Comparison of ENCODE assay signal across 19 cellular contexts in genomic region chr3:102255736-102256135, GRCh38.
DNase-seq lines count a peak whose midpoint lies in the region; ATAC-seq, FAIRE-seq and TF ChIP-seq lines count a peak whose summit lies in the region.
"Had no signal": no experiment of that assay in that cellular context is flagged by ENCODE, and none has a peak within 500 bp of the region (broad histone marks: within the 10 kb centered on the region; RNA-seq: fewer than 3 reads in every experiment).

No MANE protein-coding gene starts in this region.

- H3K79me2 ChIP-seq in GM23248 (ENCODE audit: insufficient read depth) (no peaks in the 10 kb centered on the region), keratinocyte (ENCODE audit: control insufficient read depth, insufficient read depth, low read length) (no peaks in the 10 kb centered on the region)

- H4K20me1 ChIP-seq in GM23248 (ENCODE audit: insufficient read depth) (no peaks in the 10 kb centered on the region), keratinocyte (ENCODE audit: control insufficient read depth, extremely low read depth, insufficient read depth, low read length) (no peaks in the 10 kb centered on the region)

- WGBS in GM23248 (ENCODE audit: low coverage in 1 of 2, low lambda C conversion rate in 2 of 2, missing lambda C conversion rate in 2 of 2), 2 experiments: 71 to 76% methylated on average over 1 of the region's 1 CpG

- H3K27me3 ChIP-seq in GM23248 (replicated peaks; ENCODE audit: insufficient read depth): no peaks in the 10 kb centered on the region; the same call in 1 of the 2 replicates
- H3K27me3 ChIP-seq in bronchial epithelial cell (ENCODE audit: control insufficient read depth, insufficient read depth, low read length): no peaks in the 10 kb centered on the region
- H3K27me3 ChIP-seq in keratinocyte (ENCODE audit: control insufficient read depth, extremely low read depth, insufficient read depth, low read length): no peaks in the 10 kb centered on the region
- no peaks in the 10 kb centered on the region for H3K27me3 ChIP-seq in right atrium auricular region

- H3K36me3 ChIP-seq in GM23248 (ENCODE audit: low read depth): no peaks in the 10 kb centered on the region
- H3K36me3 ChIP-seq in bronchial epithelial cell (ENCODE audit: control insufficient read depth, insufficient read depth, low read length): no peaks in the 10 kb centered on the region
- no peaks in the 10 kb centered on the region for H3K36me3 ChIP-seq in keratinocyte (ENCODE audit: control insufficient read depth in 2 of 2, extremely low read depth in 1 of 2, insufficient read depth in 2 of 2, low read length in 2 of 2)
- H3K36me3 ChIP-seq in right atrium auricular region: no peaks in the 10 kb centered on the region
- H3K36me3 ChIP-seq: HAP-1 had no signal

- H3K4me2 ChIP-seq in GM23248 (ENCODE audit: unreplicated experiment) (no peak overlapping the region), keratinocyte (ENCODE audit: control insufficient read depth, extremely low read depth, insufficient read depth, low read depth, low read length) (no peak overlapping the region)

- no peaks in the 10 kb centered on the region for H3K36me3 Mint-ChIP-seq in HFFc6 (ENCODE audit: low read depth)

- H3K9me1 ChIP-seq in keratinocyte (ENCODE audit: control insufficient read depth, extremely low read depth, insufficient read depth, low read length): no peaks in the 10 kb centered on the region

- TF ChIP-seq CTCF in bronchial epithelial cell (IDR thresholded peaks at IDR 0.05; ENCODE audit: insufficient read depth, low read length, severe bottlenecking): no peak
- no peak for TF ChIP-seq CTCF in keratinocyte (optimal IDR thresholded peaks at IDR 0.05 in 1 of 3, IDR thresholded peaks at IDR 0.05 in 1 of 3, conservative IDR thresholded peaks at IDR 0.05 in 1 of 3; ENCODE audit: extremely low read depth in 1 of 3, insufficient read depth in 2 of 3, low read length in 3 of 3)
- no peak for TF ChIP-seq CTCF in HFFc6 (IDR thresholded peaks at IDR 0.05)
- TF ChIP-seq CTCF in right atrium auricular region (IDR thresholded peaks at IDR 0.05): no peak

- H3K27me3 Mint-ChIP-seq in HFFc6 (ENCODE audit: insufficient read depth): peaks cover 6% of the 10 kb centered on the region

- FAIRE-seq in bronchial epithelial cell (lab: Jason Lieb, UNC) (no peak), keratinocyte (lab: Jason Lieb, UNC) (peak; percentile 20)
- FAIRE-seq: GM12878, GM18507, HepG2, HTR-8/SVneo had no signal

- H3K9me3 ChIP-seq in GM23248 (ENCODE audit: low read depth): no peaks in the 10 kb centered on the region
- H3K9me3 ChIP-seq in keratinocyte (ENCODE audit: control insufficient read depth, low read depth, low read length): no peaks in the 10 kb centered on the region
- no peaks in the 10 kb centered on the region for H3K9me3 ChIP-seq in right atrium auricular region
- H3K9me3 ChIP-seq: HAP-1 had no signal

- H3K4me3 ChIP-seq in GM23248 (no peak overlapping the region), bronchial epithelial cell (ENCODE audit: low read depth, low read length) (no peak overlapping the region), keratinocyte (ENCODE audit: control insufficient read depth in 2 of 3, extremely low read depth in 1 of 3, insufficient read depth in 2 of 3, low read depth in 1 of 3, low read length in 3 of 3) (no peak overlapping the region), right atrium auricular region (no peak overlapping the region)
- H3K4me3 ChIP-seq: GM12878, HAP-1 had no signal

- peak; percentile 2 for DNase-seq in GM23248
- DNase-seq in NCI-H82 (lab: John Stamatoyannopoulos, UW): peak; percentile 50
- DNase-seq in bronchial epithelial cell (ENCODE audit: low read depth): peak; percentile 57
- no peak for DNase-seq in keratinocyte (ENCODE audit: low read depth, low spot score)
- DNase-seq in HFFc6: no peak
- no peak for DNase-seq in right atrium auricular region (ENCODE audit: low spot score)
- DNase-seq: ACHN; C1 segment of cervical spinal cord; Calu3; CD4-positive, alpha-beta T cell; DMS 273 treated with DMSO at 0.1 percent for 48 hours; GOT3 had no signal

- H3K4me1 Mint-ChIP-seq in HFFc6 (ENCODE audit: low read depth): no peaks in the 10 kb centered on the region

- H3K9me3 Mint-ChIP-seq in HFFc6: no peaks in the 10 kb centered on the region
- H3K9me3 Mint-ChIP-seq: CD4-positive, alpha-beta T cell had no signal

- no peak overlapping the region for H3K27ac ChIP-seq in GM23248
- H3K27ac ChIP-seq in keratinocyte (ENCODE audit: control insufficient read depth, insufficient read depth, low read length): no peak overlapping the region
- no peak overlapping the region for H3K27ac ChIP-seq in right atrium auricular region

- H3K4me1 ChIP-seq in GM23248 (ENCODE audit: insufficient read depth) (no peaks in the 10 kb centered on the region), keratinocyte (ENCODE audit: control insufficient read depth, extremely low read depth, insufficient read depth, low read length) (peaks cover 3% of the 10 kb centered on the region), right atrium auricular region (no peaks in the 10 kb centered on the region)
- H3K4me1 ChIP-seq: HAP-1 had no signal

- no peak overlapping the region for H3K4me3 Mint-ChIP-seq in HFFc6
- H3K4me3 Mint-ChIP-seq: B cell; CD4-positive, alpha-beta T cell had no signal

- ATAC-seq in HG03108 (IDR thresholded peaks at IDR 0.05; ENCODE audit: unreplicated experiment): no peak
- ATAC-seq: GM12878, HepG2 had no signal

- dilution Hi-C loops in keratinocyte (cut with MboI; ENCODE audit: extremely low pct_ligation_motif_present, low sequenced_read_pairs): no loop called here

- H3K27ac Mint-ChIP-seq in HFFc6: no peak overlapping the region
- H3K27ac Mint-ChIP-seq: B cell; CD4-positive, alpha-beta T cell had no signal

- no peaks in the 10 kb centered on the region for H3F3A ChIP-seq in GM23248 (ENCODE audit: insufficient read depth)

- H3K9me2 ChIP-seq in GM23248 (ENCODE audit: insufficient read depth): no peaks in the 10 kb centered on the region

- no peak overlapping the region for H2AFZ ChIP-seq in GM23248
- H2AFZ ChIP-seq in keratinocyte (ENCODE audit: control insufficient read depth, low read length): no peak overlapping the region

- no peak overlapping the region for H3K9ac ChIP-seq in GM23248
- H3K9ac ChIP-seq in keratinocyte (ENCODE audit: control insufficient read depth, extremely low read depth, insufficient read depth, low read length): no peak overlapping the region

- in situ Hi-C loops in GM23248 (cut with MboI): no loop called here

Comparison
In these comparisons a context has a peak if more than half of its experiments do, and no peak if none do; other contexts are left out.
1. DNase-seq: peak in GM23248 (single experiment), NCI-H82 (single experiment) and bronchial epithelial cell (single experiment); none in keratinocyte (single experiment), HFFc6 (single experiment) and right atrium auricular region (single experiment).